Comparison of ENCODE assay signal across 16 cellular contexts in genomic region chr11:77823775-77824174, GRCh38. TPM values are rescaled to one million over a fixed set of nuclear protein-coding genes. Genes with fewer than 3 reads are reported as not detected.
DNase-seq lines count a peak whose midpoint lies in the region; ATAC-seq and TF ChIP-seq lines count a peak whose summit lies in the region.
"Had no signal": no experiment of that assay in that cellular context is flagged by ENCODE, and none has a peak within 500 bp of the region (broad histone marks: within the 10 kb centered on the region; RNA-seq: fewer than 3 reads in every experiment).

No MANE protein-coding gene starts in this region.

- no peak overlapping the region for H3K4me3 Mint-ChIP-seq in natural killer cell
- H3K4me3 Mint-ChIP-seq: T-helper 1 cell treated with Interleukin-12 subunit alpha and Interleukin-12 subunit beta and Interleukin-4 antibody, amounts not matched to agents 30 μg/mL and 1 μg/mL, for 36 hours had no signal

- H3K36me3 ChIP-seq in Panc1 (ENCODE audit: control insufficient read depth, insufficient read depth, low read length): no peaks in the 10 kb centered on the region
- no peaks in the 10 kb centered on the region for H3K36me3 ChIP-seq in gastrocnemius medialis
- H3K36me3 ChIP-seq: esophagus squamous epithelium had no signal

- no peak for TF ChIP-seq POLR2A in gastrocnemius medialis (IDR thresholded peaks at IDR 0.05)

- in situ Hi-C loops in Panc1 (cut with HindIII; ENCODE audit: low pct_unique_long_range_greater_than_20kb, low sequenced_read_pairs) (no loop called here), gastrocnemius medialis (cut with MboI; ENCODE audit: low sequenced_read_pairs in 4 of 4) (loop anchor here in 1 of 4 donors (25.0 kb wide), 1 partner anchor 164 kb away; the partner anchor contains the start of gene INTS4)

- peak; percentile 61 for DNase-seq in EH (ENCODE audit: low read depth)
- no peak for DNase-seq in Panc1 (ENCODE audit: low read depth, low spot score)
- peak; percentile 64 for DNase-seq in fibroblast of pulmonary artery (ENCODE audit: low read depth)
- no peak for DNase-seq in gastrocnemius medialis
- no peak for DNase-seq in natural killer cell
- no peak for DNase-seq in mucosa of gallbladder (ENCODE audit: low spot score)
- no peak for DNase-seq in stimulated activated CD4-positive, alpha-beta T cell treated with anti-CD3 and anti-CD28 coated beads, Interleukin-4, amount 100 ng/mL, for 1 hour
- DNase-seq in NCI-H1417 (lab: John Stamatoyannopoulos, UW): no peak
- DNase-seq: activated CD4-positive, alpha-beta T cell treated with anti-CD3 and anti-CD28 coated beads, Interleukin-2, amount 50 U/mL, for 4 hours; esophagus squamous epithelium; left cardiac atrium; occipital lobe; PC-3; stimulated activated CD4-positive, alpha-beta T cell treated with anti-CD3 and anti-CD28 coated beads, Interleukin-2, amount 100 ng/mL, for 48 hours; stimulated activated naive CD4-positive, alpha-beta T cell had no signal

- peaks cover 20 to 23% of the 10 kb centered on the region in 2 donors for H3K4me1 Mint-ChIP-seq in natural killer cell

- CTCF ChIA-PET in Panc1 (lab: Charles Lee): no interaction called here

- H3K4me1 ChIP-seq in Panc1 (ENCODE audit: control insufficient read depth, insufficient read depth, low read length): peaks cover 4% of the 10 kb centered on the region
- H3K4me1 ChIP-seq in gastrocnemius medialis: peaks cover 26 to 35% of the 10 kb centered on the region in 2 donors

- POLR2A ChIA-PET in Panc1 (lab: Charles Lee): interaction anchor here (0.7 kb wide), 1 partner anchor 171 kb away, joined by 3 read pairs; no protein-coding TSS in a partner anchor

- no peak overlapping the region for H3K27ac Mint-ChIP-seq in natural killer cell
- H3K27ac Mint-ChIP-seq: T-helper 1 cell treated with Interleukin-12 subunit alpha and Interleukin-12 subunit beta and Interleukin-4 antibody, amounts not matched to agents 30 μg/mL and 1 μg/mL, for 36 hours had no signal

- no peaks in the 10 kb centered on the region for H3K36me3 Mint-ChIP-seq in natural killer cell

- H3K9me3 ChIP-seq in Panc1 (ENCODE audit: control insufficient read depth, insufficient read depth, low read depth, low read length) (no peaks in the 10 kb centered on the region), gastrocnemius medialis (no peaks in the 10 kb centered on the region)
- H3K9me3 ChIP-seq: esophagus squamous epithelium had no signal

- peak overlapping the region; percentile 49; the same call in 1 of the 2 replicates for H3K27ac ChIP-seq in Panc1 (ENCODE audit: low read length)
- peak overlapping the region; percentile 47 to 99 (median 99) for H3K27ac ChIP-seq in gastrocnemius medialis
- H3K27ac ChIP-seq: esophagus squamous epithelium had no signal

- H3K4me3 ChIP-seq in Panc1 (ENCODE audit: low read depth in 2 of 2, low read length in 2 of 2) (no peak overlapping the region), fibroblast of pulmonary artery (replicated peaks; ENCODE audit: low read depth, low read length) (peak overlapping the region; percentile 26), gastrocnemius medialis (peak overlapping the region in 1 of 4 donors; percentile 4)
- H3K4me3 ChIP-seq: esophagus squamous epithelium had no signal

- ATAC-seq in Panc1: no peak
- ATAC-seq in gastrocnemius medialis: no peak
- ATAC-seq in natural killer cell: no peak
- ATAC-seq: left cardiac atrium, PC-3 had no signal

- no peaks in the 10 kb centered on the region for H3K27me3 Mint-ChIP-seq in natural killer cell (ENCODE audit: low read depth in 2 of 2)

- TF ChIP-seq CTCF in Panc1 (IDR thresholded peaks at IDR 0.05): no peak
- no peak for TF ChIP-seq CTCF in fibroblast of pulmonary artery (IDR thresholded peaks at IDR 0.05; ENCODE audit: low read length, missing control alignments)
- no peak for TF ChIP-seq CTCF in gastrocnemius medialis (IDR thresholded peaks at IDR 0.05 in 4 of 5, conservative IDR thresholded peaks at IDR 0.05 in 1 of 5)
- no peak for TF ChIP-seq CTCF in natural killer cell (IDR thresholded peaks at IDR 0.05)

- H3K9me3 Mint-ChIP-seq in natural killer cell: no peaks in the 10 kb centered on the region
- H3K9me3 Mint-ChIP-seq: T-helper 1 cell treated with Interleukin-12 subunit alpha and Interleukin-12 subunit beta and Interleukin-4 antibody, amounts not matched to agents 30 μg/mL and 1 μg/mL, for 36 hours had no signal

- no peaks in the 10 kb centered on the region for H3K27me3 ChIP-seq in Panc1 (ENCODE audit: control insufficient read depth, insufficient read depth, low read length)
- no peaks in the 10 kb centered on the region for H3K27me3 ChIP-seq in gastrocnemius medialis
- H3K27me3 ChIP-seq: esophagus squamous epithelium had no signal

- no TSS peak for BruUV-seq in Panc1 (replicated peaks; lab: Mats Ljungman, UMichigan)

- intact Hi-C loops in Panc1 (cut with micrococcal nuclease; ENCODE audit: unreplicated experiment) (loop anchor here (2.0 to 5.0 kb wide), 2 partner anchors 171 to 224 kb away; partner anchors contain the start of gene INTS4), gastrocnemius medialis (cut with DNase I; ENCODE audit: low total_unique reads) (no loop called here), natural killer cell (cut with micrococcal nuclease) (no loop called here)

RNA-seq across cellular contexts. Expression of gene AAMDC, which starts 2.8 kb away (rescaled TPM):
- total RNA-seq in Panc1 (2021; ENCODE audit: unreplicated experiment) (52.7 TPM), gastrocnemius medialis (10 to 100 TPM; 32.4 to 70.3 (median 48.3) TPM), natural killer cell (1 to 10 TPM; 4.8 to 5.7 (median 5.4) TPM), mucosa of gallbladder (23.3 TPM)
- 88.2 TPM for polyA plus RNA-seq in Panc1 (2012; ENCODE audit: insufficient read length)

RNA-seq across cellular contexts. Expression of gene RSF1, which starts 3.3 kb away (rescaled TPM):
- total RNA-seq in Panc1 (2021; ENCODE audit: unreplicated experiment): 83.0 TPM
- polyA plus RNA-seq in Panc1 (2012; ENCODE audit: insufficient read length): 41.6 TPM
- 10 to 100 TPM; 17.9 to 48.4 (median 45.7) TPM for total RNA-seq in gastrocnemius medialis
- 100 to 1,000 TPM in 2 of 3 donors, 10 to 100 TPM in 1; 87.3 to 119 (median 110) TPM for total RNA-seq in natural killer cell
- total RNA-seq in mucosa of gallbladder: 62.5 TPM

Comparison
In these comparisons a context has a peak if more than half of its experiments do, and no peak if none do; other contexts are left out.
1. DNase-seq: peak in EH (single experiment) and fibroblast of pulmonary artery (single experiment); none in Panc1 (single experiment), gastrocnemius medialis (0 of 2), natural killer cell (single experiment), mucosa of gallbladder (single experiment), stimulated activated CD4-positive, alpha-beta T cell treated with anti-CD3 and anti-CD28 coated beads, Interleukin-4, amount 100 ng/mL, for 1 hour (single experiment) and NCI-H1417 (0 of 3).